21 cellular contexts compared by ENCODE assay signal in the genomic region with DNA sequence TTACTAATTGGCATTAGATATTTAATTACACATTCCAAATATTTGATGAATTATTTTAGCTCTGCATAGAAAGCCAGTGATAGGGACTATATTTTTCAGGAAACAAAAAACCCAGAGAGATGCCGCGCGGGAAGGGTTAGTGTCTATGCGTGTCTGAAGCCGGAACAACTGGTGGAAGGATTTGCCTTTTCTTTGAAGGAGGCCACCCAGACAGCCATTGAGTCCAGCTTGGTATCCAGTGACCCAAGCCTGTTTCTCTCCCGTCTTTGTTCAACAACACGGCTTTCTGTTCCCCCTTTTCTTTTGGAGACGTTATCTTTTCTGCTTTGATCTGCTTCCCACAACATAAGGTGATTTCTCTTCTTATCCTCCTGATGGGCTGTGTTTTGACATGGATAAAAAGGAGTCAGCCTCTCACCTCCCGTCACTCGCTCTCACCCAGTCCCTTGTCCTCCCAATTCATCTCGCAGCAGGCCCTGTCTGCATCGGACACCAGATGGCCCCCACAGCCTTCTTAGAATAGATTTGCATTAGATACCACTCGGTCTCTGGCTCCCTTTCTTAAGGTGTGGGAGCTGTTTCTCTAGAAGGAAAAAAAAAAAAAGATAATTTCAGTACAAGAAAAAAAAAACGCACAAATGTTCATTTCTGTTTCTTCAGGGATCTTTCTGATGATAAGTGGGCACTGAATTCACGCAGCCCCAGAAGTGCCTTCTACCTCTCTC.
DNase-seq lines count a peak whose midpoint lies in the region; ATAC-seq and TF ChIP-seq lines count a peak whose summit lies in the region.
"Had no signal": no experiment of that assay in that cellular context is flagged by ENCODE, and none has a peak within 500 bp of the region (broad histone marks: within the 10 kb centered on the region; RNA-seq: fewer than 3 reads in every experiment).

No MANE protein-coding gene starts in this region.

- DNase-seq in Ammon's horn (ENCODE audit: low spot score) = peak; percentile 32
- peak; percentile 81 to 89 for DNase-seq in SJCRH30
- DNase-seq in endodermal cell = no peak
- no peak for DNase-seq in effector memory CD4-positive, alpha-beta T cell
- no peak for DNase-seq in kidney glomerular epithelial cell (lab: John Stamatoyannopoulos, UW)
- DNase-seq: ACHN; activated naive CD4-positive, alpha-beta T cell treated with anti-CD3 and anti-CD28 coated beads, Interleukin-2, amount 50 U/mL, for 16 hours; activated T-cell treated with anti-CD3 and anti-CD28 coated beads, Interleukin-2, amount 50 U/mL, for 72 hours; CD4-positive, alpha-beta T cell; cerebellar nuclear complex; NCI-H1092 treated with DMSO at 0.1 percent for 48 hours; NCI-H2029 treated with DMSO at 0.1 percent for 48 hours; NCI-H446; NK-92 treated with Interleukin-12 subunit alpha and Interleukin-12 subunit beta, amount 100 ng/mL, for 24 hours; Peyer's patch; T1000 had no signal

- TF ChIP-seq CTCF in endodermal cell (conservative IDR thresholded peaks at IDR 0.05) (peak; percentile 41), nephron (IDR thresholded peaks at IDR 0.05; ENCODE audit: unreplicated experiment in 3 of 3) (peak; percentile 38 to 48 (median 47))

- H3K4me3 ChIP-seq in SJCRH30 (peak overlapping the region; percentile 38), endodermal cell (ENCODE audit: low read length) (no peak overlapping the region)
- no peak overlapping the region for H3K4me3 ChIP-seq in effector memory CD4-positive, alpha-beta T cell (ENCODE audit: insufficient read depth, low read depth, low read length, poor library complexity, severe bottlenecking)
- H3K4me3 ChIP-seq: Peyer's patch, thoracic aorta had no signal

- ATAC-seq in GM21515 (IDR thresholded peaks at IDR 0.05; ENCODE audit: unreplicated experiment) (no peak), GM21723 (IDR thresholded peaks at IDR 0.05; ENCODE audit: unreplicated experiment) (no peak)
- ATAC-seq: activated T-cell treated with anti-CD3 and anti-CD28 coated beads, Interleukin-2, amount 50 U/mL, for 72 hours had no signal

- no peak overlapping the region for H3K27ac Mint-ChIP-seq in endodermal cell
- H3K27ac Mint-ChIP-seq in nephron = peak overlapping the region; percentile 43 to 69 (median 47)
- H3K27ac Mint-ChIP-seq: activated T-cell treated with anti-CD3 and anti-CD28 coated beads, Interleukin-2, amount 50 U/mL, for 72 hours; CD4-positive, alpha-beta T cell had no signal

- H3K27me3 ChIP-seq in SJCRH30 (no peaks in the 10 kb centered on the region), endodermal cell (ENCODE audit: control insufficient read depth, insufficient read depth, low read length, poor library complexity, severe bottlenecking) (no peaks in the 10 kb centered on the region)
- no peaks in the 10 kb centered on the region for H3K27me3 ChIP-seq in effector memory CD4-positive, alpha-beta T cell (replicated peaks; ENCODE audit: control insufficient read depth, insufficient read depth, low read length, poor library complexity, severe bottlenecking)
- H3K27me3 ChIP-seq: Peyer's patch had no signal

- no peak overlapping the region for H3K9ac ChIP-seq in endodermal cell (ENCODE audit: extremely low read depth, low read length, poor library complexity, severe bottlenecking)
- H3K9ac ChIP-seq: parathyroid adenoma had no signal

- no peak overlapping the region for H3K4me3 Mint-ChIP-seq in endodermal cell
- peak overlapping the region in 1 of 3 experiments; percentile 0 for H3K4me3 Mint-ChIP-seq in nephron
- H3K4me3 Mint-ChIP-seq: activated T-cell treated with anti-CD3 and anti-CD28 coated beads, Interleukin-2, amount 50 U/mL, for 72 hours; CD4-positive, alpha-beta T cell had no signal

- H3K9me3 Mint-ChIP-seq in endodermal cell = no peaks in the 10 kb centered on the region
- H3K9me3 Mint-ChIP-seq in nephron = no peaks in the 10 kb centered on the region
- H3K9me3 Mint-ChIP-seq: activated T-cell treated with anti-CD3 and anti-CD28 coated beads, Interleukin-2, amount 50 U/mL, for 72 hours; CD4-positive, alpha-beta T cell had no signal

- H3K27ac ChIP-seq in SJCRH30 (peak overlapping the region; percentile 72), endodermal cell (ENCODE audit: low read depth, low read length) (peak overlapping the region; percentile 64)
- H3K27ac ChIP-seq in effector memory CD4-positive, alpha-beta T cell (ENCODE audit: insufficient read depth, low read length, poor library complexity, severe bottlenecking) = no peak overlapping the region
- H3K27ac ChIP-seq: parathyroid adenoma, Peyer's patch, thoracic aorta had no signal

- whole genome bisulfite sequencing in endodermal cell (ENCODE audit: insufficient coverage in 1 of 2, insufficient read length in 1 of 2), 2 experiments = 81 to 86% methylated on average over 9 to 15 of the region's 15 CpGs

- H3K36me3 Mint-ChIP-seq in endodermal cell (ENCODE audit: low read depth) (no peaks in the 10 kb centered on the region), nephron (ENCODE audit: low read depth) (no peaks in the 10 kb centered on the region)

- H3K9me3 ChIP-seq in SJCRH30 (replicated peaks) (no peaks in the 10 kb centered on the region), endodermal cell (ENCODE audit: control insufficient read depth, low read length) (no peaks in the 10 kb centered on the region)
- no peaks in the 10 kb centered on the region for H3K9me3 ChIP-seq in effector memory CD4-positive, alpha-beta T cell (ENCODE audit: control insufficient read depth, low read length)
- H3K9me3 ChIP-seq: Peyer's patch, thoracic aorta had no signal

- no peaks in the 10 kb centered on the region for H3K27me3 Mint-ChIP-seq in endodermal cell (ENCODE audit: insufficient read depth)
- peaks cover 23% of the 10 kb centered on the region for H3K27me3 Mint-ChIP-seq in nephron (ENCODE audit: low read depth)

- H3K36me3 ChIP-seq in SJCRH30 (no peaks in the 10 kb centered on the region), endodermal cell (ENCODE audit: control insufficient read depth, insufficient read depth, low read length) (no peaks in the 10 kb centered on the region)
- H3K36me3 ChIP-seq in effector memory CD4-positive, alpha-beta T cell (ENCODE audit: control insufficient read depth, insufficient read depth, low read length) = no peaks in the 10 kb centered on the region
- H3K36me3 ChIP-seq: Peyer's patch, thoracic aorta had no signal

- H3K4me1 Mint-ChIP-seq in endodermal cell = peaks cover 18% of the 10 kb centered on the region
- peaks cover 13% of the 10 kb centered on the region for H3K4me1 Mint-ChIP-seq in nephron

- H3K4me1 ChIP-seq in SJCRH30 = peaks cover 11% of the 10 kb centered on the region; the same call in 1 of the 2 replicates
- no peaks in the 10 kb centered on the region for H3K4me1 ChIP-seq in endodermal cell (ENCODE audit: control insufficient read depth, insufficient read depth, low read length)
- no peaks in the 10 kb centered on the region for H3K4me1 ChIP-seq in effector memory CD4-positive, alpha-beta T cell (ENCODE audit: control insufficient read depth, insufficient read depth, low read length, poor library complexity, severe bottlenecking)
- H3K4me1 ChIP-seq: parathyroid adenoma, Peyer's patch had no signal

Comparison
In these comparisons a context has a peak if more than half of its experiments do, and no peak if none do; other contexts are left out.
1. DNase-seq: peak in Ammon's horn (single experiment) and SJCRH30 (2 of 2); none in endodermal cell (single experiment), effector memory CD4-positive, alpha-beta T cell (0 of 3) and kidney glomerular epithelial cell (single experiment).